ENCODE assay signal across 9 cellular contexts in genomic region chr19:56105090-56105701, GRCh38. TPM values are rescaled to one million over a fixed set of nuclear protein-coding genes. Genes with fewer than 3 reads are reported as not detected.
DNase-seq lines count a peak whose midpoint lies in the region; ATAC-seq and TF ChIP-seq lines count a peak whose summit lies in the region.
"Had no signal": no experiment of that assay in that cellular context is flagged by ENCODE, and none has a peak within 500 bp of the region (broad histone marks: within the 10 kb centered on the region; RNA-seq: fewer than 3 reads in every experiment).

No MANE protein-coding gene starts in this region.

- H3K9me3 Mint-ChIP-seq in T-helper 2 cell treated with Interferon-gamma antibody and Interleukin-4, amounts not matched to agents 5 μg/mL and 100 μg/mL, for 36 hours: no peaks in the 10 kb centered on the region

- H3K4me1 ChIP-seq in BE2C (no peaks in the 10 kb centered on the region), HUES6 (ENCODE audit: control insufficient read depth, insufficient read depth, low read length) (peaks cover 34% of the 10 kb centered on the region), iPS-20b (ENCODE audit: insufficient read depth, low read length) (peaks cover 8% of the 10 kb centered on the region), sigmoid colon (peaks cover 0 to 56% (median 56%) of the 10 kb centered on the region in 4 donors)

- intact Hi-C loops in sigmoid colon (cut with DNase I): loop anchor here (1.0 to 2.0 kb wide), 3 partner anchors 16 to 67 kb away; partner anchors contain the start of genes ZNF444 and ZNF787

- H3K27me3 Mint-ChIP-seq in T-helper 2 cell treated with Interferon-gamma antibody and Interleukin-4, amounts not matched to agents 5 μg/mL and 100 μg/mL, for 36 hours (ENCODE audit: low read depth): no peaks in the 10 kb centered on the region

- TF ChIP-seq CTCF in BE2C (IDR thresholded peaks at IDR 0.05; ENCODE audit: low read depth, low read length) (peak; percentile 51), sigmoid colon (IDR thresholded peaks at IDR 0.05) (peak; percentile 71 to 78 (median 78))

- H3K27ac ChIP-seq in HUES6 (ENCODE audit: low read depth, low read length) (no peak overlapping the region), iPS-20b (ENCODE audit: low read length) (no peak overlapping the region), sigmoid colon (peak overlapping the region; percentile 80 to 89 (median 82))

- H3K9ac ChIP-seq in HUES6 (ENCODE audit: low read length): peak overlapping the region; percentile 52
- peak overlapping the region; percentile 75; the same call in 1 of the 2 replicates for H3K9ac ChIP-seq in iPS-20b (ENCODE audit: low read depth, low read length)

- in situ Hi-C loops in T47D (cut with HindIII; ENCODE audit: low pct_unique_long_range_greater_than_20kb, low sequenced_read_pairs): no loop called here

- no peak overlapping the region for H3K4me3 Mint-ChIP-seq in T-helper 2 cell treated with Interferon-gamma antibody and Interleukin-4, amounts not matched to agents 5 μg/mL and 100 μg/mL, for 36 hours

- H3K27me3 ChIP-seq in BE2C (no peaks in the 10 kb centered on the region), HUES6 (ENCODE audit: control insufficient read depth, insufficient read depth, low read length) (no peaks in the 10 kb centered on the region), iPS-20b (ENCODE audit: insufficient read depth, low read length) (no peaks in the 10 kb centered on the region), sigmoid colon (no peaks in the 10 kb centered on the region)

- peaks cover 11% of the 10 kb centered on the region for H3K4me1 Mint-ChIP-seq in T-helper 2 cell treated with Interferon-gamma antibody and Interleukin-4, amounts not matched to agents 5 μg/mL and 100 μg/mL, for 36 hours (ENCODE audit: low read depth)

- peaks cover 6% of the 10 kb centered on the region for H3K36me3 Mint-ChIP-seq in T-helper 2 cell treated with Interferon-gamma antibody and Interleukin-4, amounts not matched to agents 5 μg/mL and 100 μg/mL, for 36 hours (ENCODE audit: low read depth)

- 7 to 15% methylated on average over 22 of the region's 22 CpGs for WGBS in sigmoid colon, 2 donors

- no peak overlapping the region for H3K4me3 ChIP-seq in BE2C (ENCODE audit: low read depth, low read length)
- no peak overlapping the region for H3K4me3 ChIP-seq in HUES6 (ENCODE audit: low read depth, low read length)
- H3K4me3 ChIP-seq in iPS-20b (ENCODE audit: low read length): no peak overlapping the region; the same call in 1 of the 2 replicates
- H3K4me3 ChIP-seq in sigmoid colon: peak overlapping the region in 3 of 4 donors; percentile 22 to 36 (median 33)
- H3K4me3 ChIP-seq: skin epidermis had no signal

- no peak for TF ChIP-seq POLR2A in sigmoid colon (IDR thresholded peaks at IDR 0.05)

- H3K27ac Mint-ChIP-seq in T-helper 2 cell treated with Interferon-gamma antibody and Interleukin-4, amounts not matched to agents 5 μg/mL and 100 μg/mL, for 36 hours: no peak overlapping the region

- ATAC-seq in HG03378 (IDR thresholded peaks at IDR 0.05; ENCODE audit: unreplicated experiment): no peak

- DNase-seq in BE2C (peak; percentile 44), T47D (ENCODE audit: low read depth in 1 of 2, low spot score in 1 of 2) (peak; percentile 77 to 84), sigmoid colon (peak; percentile 95), COLO829 (ENCODE audit: low spot score) (no peak)
- DNase-seq in T-helper 2 cell treated with Interferon-gamma antibody and Interleukin-4, amounts not matched to agents 5 μg/mL and 100 μg/mL, for 36 hours (ENCODE audit: low spot score): peak; percentile 32

- H3K9me3 ChIP-seq in BE2C (no peaks in the 10 kb centered on the region; the same call in 1 of the 2 replicates), HUES6 (ENCODE audit: control insufficient read depth, insufficient read depth, low read depth, low read length) (no peaks in the 10 kb centered on the region), iPS-20b (ENCODE audit: insufficient read depth, low read depth, low read length) (no peaks in the 10 kb centered on the region), sigmoid colon (no peaks in the 10 kb centered on the region)

- TF ChIP-seq EP300 in sigmoid colon (IDR thresholded peaks at IDR 0.05): peak in 2 of 4 donors; percentile 10 to 71

- H3K36me3 ChIP-seq in BE2C (peaks cover 18% of the 10 kb centered on the region), HUES6 (ENCODE audit: control insufficient read depth, insufficient read depth, low read length) (peaks cover 29% of the 10 kb centered on the region), iPS-20b (ENCODE audit: insufficient read depth, low read depth, low read length) (peaks cover 25% of the 10 kb centered on the region), sigmoid colon (peaks cover 0 to 27% (median 18%) of the 10 kb centered on the region in 4 donors)

RNA-seq across cellular contexts. Expression of gene ZNF787, which starts 15.9 kb away (rescaled TPM):
- 116 TPM for polyA plus RNA-seq in BE2C (2012; ENCODE audit: insufficient read depth, insufficient read length, low read depth)
- 10 to 100 TPM; 11.0 to 14.1 (median 12.1) TPM for total RNA-seq in sigmoid colon
- polyA plus RNA-seq in sigmoid colon: 10 to 100 TPM; 25.2 to 38.3 (median 26.1) TPM

RNA-seq across cellular contexts. Expression of gene ZNF444, which starts 35.9 kb away (rescaled TPM):
- polyA plus RNA-seq in BE2C (2012; ENCODE audit: insufficient read depth, insufficient read length, low read depth): 40.9 TPM
- 10 to 100 TPM; 25.3 to 57.4 (median 34.1) TPM for total RNA-seq in sigmoid colon
- 10 to 100 TPM; 11.4 to 27.9 (median 14.3) TPM for polyA plus RNA-seq in sigmoid colon

Comparison
In these comparisons a context has a peak if more than half of its experiments do, and no peak if none do; other contexts are left out.
1. H3K4me3 ChIP-seq: peak in sigmoid colon (3 of 4); none in BE2C (single experiment), HUES6 (single experiment) and iPS-20b (single experiment).
2. H3K27ac ChIP-seq: peak in sigmoid colon (4 of 4); none in HUES6 (single experiment) and iPS-20b (single experiment).